Comparison of ENCODE assay signal across 1 cellular context in the genomic region with DNA sequence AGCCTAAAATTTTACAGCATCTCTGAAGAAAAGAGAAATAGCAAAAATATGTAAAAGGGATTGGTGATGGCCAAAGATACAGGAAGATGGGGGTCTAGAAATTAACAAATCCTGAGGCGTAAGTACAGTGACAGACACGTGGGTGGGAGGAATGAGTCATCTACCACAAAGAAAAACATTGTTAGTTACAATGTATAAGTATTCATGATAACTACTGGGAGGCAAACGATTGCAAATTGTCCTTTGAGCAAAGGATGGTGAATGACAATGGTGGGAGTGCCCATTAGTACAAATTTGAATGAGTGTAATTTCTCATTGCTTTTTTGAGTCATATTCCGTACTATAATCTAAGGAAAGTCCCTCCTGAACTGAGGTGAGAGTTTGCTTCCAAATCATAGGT.
TF ChIP-seq lines count a peak whose summit lies in the region.

No MANE protein-coding gene starts in this region.

TF ChIP-seq in H1, 55 proteins besides CTCF, POLR2A, EP300 and RAD21 (continued from another document):
- TF ChIP-seq, protein P1, sequence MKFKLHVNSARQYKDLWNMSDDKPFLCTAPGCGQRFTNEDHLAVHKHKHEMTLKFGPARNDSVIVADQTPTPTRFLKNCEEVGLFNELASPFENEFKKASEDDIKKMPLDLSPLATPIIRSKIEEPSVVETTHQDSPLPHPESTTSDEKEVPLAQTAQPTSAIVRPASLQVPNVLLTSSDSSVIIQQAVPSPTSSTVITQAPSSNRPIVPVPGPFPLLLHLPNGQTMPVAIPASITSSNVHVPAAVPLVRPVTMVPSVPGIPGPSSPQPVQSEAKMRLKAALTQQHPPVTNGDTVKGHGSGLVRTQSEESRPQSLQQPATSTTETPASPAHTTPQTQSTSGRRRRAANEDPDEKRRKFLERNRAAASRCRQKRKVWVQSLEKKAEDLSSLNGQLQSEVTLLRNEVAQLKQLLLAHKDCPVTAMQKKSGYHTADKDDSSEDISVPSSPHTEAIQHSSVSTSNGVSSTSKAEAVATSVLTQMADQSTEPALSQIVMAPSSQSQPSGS (IDR thresholded peaks at IDR 0.05; ENCODE audit: low read length): no peak
- TF ChIP-seq KDM5A (IDR thresholded peaks at IDR 0.05; ENCODE audit: low read length): no peak
- peak; percentile 78 for TF ChIP-seq JUND (IDR thresholded peaks at IDR 0.05; ENCODE audit: low read length)
- TF ChIP-seq NANOG (IDR thresholded peaks at IDR 0.05; ENCODE audit: insufficient read depth, low read depth, low read length, poor library complexity, severe bottlenecking): no peak
- TF ChIP-seq RFX5 (IDR thresholded peaks at IDR 0.05; ENCODE audit: borderline replicate concordance, low read depth, low read length): no peak
